22 cellular contexts compared by ENCODE assay signal in the genomic region with DNA sequence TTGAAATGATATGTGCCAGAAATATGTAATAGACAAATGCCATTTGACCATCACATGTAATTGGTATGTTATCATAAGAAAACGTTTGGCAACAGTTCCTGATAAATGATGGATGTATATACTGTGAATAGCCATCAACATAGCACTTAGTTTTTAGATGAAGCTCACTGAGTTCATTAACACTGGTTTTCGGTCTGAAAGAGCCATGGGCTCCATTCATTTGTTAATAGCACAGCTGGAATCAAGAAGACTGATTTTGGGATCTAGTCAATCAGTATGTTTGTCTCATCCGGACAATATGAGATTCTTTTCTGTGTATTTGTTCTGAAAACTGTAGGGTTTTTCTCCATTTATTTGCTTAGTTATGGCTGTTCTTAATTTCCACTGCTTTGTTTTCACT.
"Had no signal": no experiment of that assay in that cellular context is flagged by ENCODE, and none has a peak within 500 bp of the region (broad histone marks: within the 10 kb centered on the region; RNA-seq: fewer than 3 reads in every experiment).

No MANE protein-coding gene starts in this region.

- H3K4me3 Mint-ChIP-seq: dendritic cell treated with granulocyte-macrophage colony-stimulating factor and Interleukin-4, amounts not matched to agents 40 ng/mL and 50 ng/mL, for 4 days; naive thymus-derived CD8-positive, alpha-beta T cell; stimulated activated effector memory CD8-positive, alpha-beta T cell treated with anti-CD3 and anti-CD28 coated beads, Interleukin-12 subunit alpha, Interleukin-12 subunit beta, amount 100 ng/mL, for 72 hours had no signal

- H3K36me3 Mint-ChIP-seq: stimulated activated effector memory CD8-positive, alpha-beta T cell treated with anti-CD3 and anti-CD28 coated beads, Interleukin-12 subunit alpha, Interleukin-12 subunit beta, amount 100 ng/mL, for 72 hours had no signal

- H3K36me3 ChIP-seq: colonic mucosa, lower lobe of right lung, ovary, sigmoid colon, stomach, thyroid gland, vagina had no signal

- DNase-seq: colonic mucosa; effector memory CD4-positive, alpha-beta T cell; head of caudate nucleus; left ventricle myocardium superior; lower lobe of right lung; naive thymus-derived CD8-positive, alpha-beta T cell; nephron progenitor cell; occipital lobe; ovary; posterior cingulate gyrus; psoas muscle; right cardiac atrium; sigmoid colon; stimulated activated CD4-positive, alpha-beta T cell treated with anti-CD3 and anti-CD28 coated beads, Interleukin-2, amount 100 ng/mL, for 24 hours; stimulated activated CD4-positive, alpha-beta T cell treated with anti-CD3 and anti-CD28 coated beads, Interleukin-4, amount 100 ng/mL, for 24 hours; stimulated activated naive CD4-positive, alpha-beta T cell treated with Interleukin-2 at 50 U/mL for 16 hours; stomach; thyroid gland; trophoblast cell had no signal

- H3K27ac ChIP-seq: colonic mucosa, lower lobe of right lung, ovary, psoas muscle, sigmoid colon, stomach, thyroid gland, vagina had no signal

- H3K4me3 ChIP-seq: colonic mucosa, lower lobe of right lung, ovary, psoas muscle, sigmoid colon, stomach, thyroid gland, vagina had no signal

- H3K27me3 Mint-ChIP-seq: dendritic cell treated with granulocyte-macrophage colony-stimulating factor and Interleukin-4, amounts not matched to agents 40 ng/mL and 50 ng/mL, for 4 days had no signal

- H3K4me1 Mint-ChIP-seq: stimulated activated effector memory CD8-positive, alpha-beta T cell treated with anti-CD3 and anti-CD28 coated beads, Interleukin-12 subunit alpha, Interleukin-12 subunit beta, amount 100 ng/mL, for 72 hours had no signal

- H3K27me3 ChIP-seq: colonic mucosa, ovary, sigmoid colon, stomach, thyroid gland, vagina had no signal

- H3K4me1 ChIP-seq: colonic mucosa, lower lobe of right lung, psoas muscle, sigmoid colon, stomach, thyroid gland, vagina had no signal

- H3K27ac Mint-ChIP-seq: dendritic cell treated with granulocyte-macrophage colony-stimulating factor and Interleukin-4, amounts not matched to agents 40 ng/mL and 50 ng/mL, for 4 days; naive thymus-derived CD8-positive, alpha-beta T cell; stimulated activated effector memory CD8-positive, alpha-beta T cell treated with anti-CD3 and anti-CD28 coated beads, Interleukin-12 subunit alpha, Interleukin-12 subunit beta, amount 100 ng/mL, for 72 hours had no signal

- H3K9me3 Mint-ChIP-seq: dendritic cell treated with granulocyte-macrophage colony-stimulating factor and Interleukin-4, amounts not matched to agents 40 ng/mL and 50 ng/mL, for 4 days; stimulated activated effector memory CD8-positive, alpha-beta T cell treated with anti-CD3 and anti-CD28 coated beads, Interleukin-12 subunit alpha, Interleukin-12 subunit beta, amount 100 ng/mL, for 72 hours had no signal

- ATAC-seq: left ventricle myocardium superior; lower lobe of right lung; naive thymus-derived CD8-positive, alpha-beta T cell; psoas muscle; right cardiac atrium; stimulated activated effector memory CD8-positive, alpha-beta T cell treated with anti-CD3 and anti-CD28 coated beads, Interleukin-12 subunit alpha, Interleukin-12 subunit beta, amount 100 ng/mL, for 72 hours had no signal

- H3K9me3 ChIP-seq: colonic mucosa, lower lobe of right lung, ovary, sigmoid colon, thyroid gland, vagina had no signal
